Comparison of ENCODE assay signal across 28 cellular contexts in the genomic region with DNA sequence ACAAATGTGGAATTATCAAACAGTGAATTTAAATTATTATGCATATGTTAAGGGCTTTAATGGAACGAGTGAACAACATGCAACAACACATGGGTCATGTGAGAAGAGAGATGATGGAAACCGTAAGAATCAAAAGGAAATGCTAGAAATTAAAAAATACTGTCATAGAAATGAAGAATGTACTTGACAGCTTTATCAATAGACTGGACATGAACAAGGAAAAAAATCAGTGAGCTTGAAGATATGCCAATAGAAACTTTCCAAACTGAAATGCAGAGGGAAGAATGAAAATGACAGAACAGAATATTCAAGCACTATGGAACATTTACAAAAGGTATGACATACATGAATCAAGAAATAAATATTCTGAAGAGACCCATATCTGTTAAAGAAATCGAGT.
"Had no signal": no experiment of that assay in that cellular context is flagged by ENCODE, and none has a peak within 500 bp of the region (broad histone marks: within the 10 kb centered on the region; RNA-seq: fewer than 3 reads in every experiment).

No MANE protein-coding gene starts in this region.

- ATAC-seq: natural killer cell; psoas muscle; right cardiac atrium; sciatic nerve; stimulated activated memory B cell treated with anti-CD40 and anti-IgM and Interleukin-4, amounts not matched to agents 10 μg/mL and 1 μg/mL and 100 μg/mL, for 72 hours; stimulated activated naive CD8-positive, alpha-beta T cell treated with anti-CD3 and anti-CD28 coated beads, Interleukin-15, amount 100 ng/mL, for 72 hours; stimulated activated naive CD8-positive, alpha-beta T cell treated with anti-CD3 and anti-CD28 coated beads, Interleukin-15, Interleukin-2, amounts not matched to agents 100 U/mL and 50 U/mL, for 24 hours; upper lobe of right lung had no signal

- H3K4me1 ChIP-seq: parathyroid adenoma, psoas muscle, spleen, suprapubic skin, testis, tibial artery, transverse colon, upper lobe of right lung, uterus had no signal

- H3K36me3 ChIP-seq: neural progenitor cell, ovary, spleen, suprapubic skin, tibial artery, transverse colon, upper lobe of right lung, uterus had no signal

- DNase-seq: natural killer cell; occipital lobe; ovary; posterior cingulate gyrus; psoas muscle; right cardiac atrium; spleen; stimulated activated CD4-positive, alpha-beta T cell treated with anti-CD3 and anti-CD28 coated beads, Interleukin-12 subunit alpha, Interleukin-12 subunit beta, amount 100 ng/mL, for 4 hours; stimulated activated CD4-positive, alpha-beta T cell treated with anti-CD3 and anti-CD28 coated beads, Interleukin-1b, Interleukin-23, amount 100 ng/mL, for 48 hours; stimulated activated CD4-positive, alpha-beta T cell treated with anti-CD3 and anti-CD28 coated beads, Interleukin-4, amount 100 ng/mL, for 1 hour; stimulated activated CD4-positive, alpha-beta T cell treated with anti-CD3 and anti-CD28 coated beads, Interleukin-4, amount 100 ng/mL, for 4 hours; stimulated activated CD8-positive, alpha-beta memory T cell treated with anti-CD3 and anti-CD28 coated beads, Interleukin-4, amount 100 ng/mL, for 48 hours; stimulated activated naive CD4-positive, alpha-beta T cell; stimulated activated naive CD8-positive, alpha-beta T cell treated with anti-CD3 and anti-CD28 coated beads, Interleukin-15, amount 100 ng/mL, for 72 hours; stimulated activated naive CD8-positive, alpha-beta T cell treated with anti-CD3 and anti-CD28 coated beads, Interleukin-15, Interleukin-2, amounts not matched to agents 100 U/mL and 50 U/mL, for 24 hours; substantia nigra; testis; tibial artery; transverse colon; upper lobe of right lung; uterus had no signal

- H3K27ac ChIP-seq: neural progenitor cell, ovary, parathyroid adenoma, psoas muscle, skin epidermis, spleen, suprapubic skin, testis, tibial artery, transverse colon, upper lobe of right lung, uterus had no signal

- H3K9me3 ChIP-seq: ovary, psoas muscle, suprapubic skin, testis, tibial artery, transverse colon, uterus had no signal

- H3K9ac ChIP-seq: neural progenitor cell, parathyroid adenoma had no signal

- H3K4me3 ChIP-seq: neural progenitor cell, ovary, psoas muscle, skin epidermis, smooth muscle cell, spleen, suprapubic skin, testis, tibial artery, transverse colon, upper lobe of right lung, uterus had no signal

- H3K27me3 ChIP-seq: neural progenitor cell, ovary, spleen, suprapubic skin, testis, tibial artery, transverse colon, upper lobe of right lung, uterus had no signal
